ENCODE assay signal across 23 cellular contexts in genomic region chr13:111343186-111343805, GRCh38. TPM values are rescaled to one million over a fixed set of nuclear protein-coding genes. Genes with fewer than 3 reads are reported as not detected.
DNase-seq lines count a peak whose midpoint lies in the region; ATAC-seq and TF ChIP-seq lines count a peak whose summit lies in the region.
"Had no signal": no experiment of that assay in that cellular context is flagged by ENCODE, and none has a peak within 500 bp of the region (broad histone marks: within the 10 kb centered on the region; RNA-seq: fewer than 3 reads in every experiment).

No MANE protein-coding gene starts in this region.

- no peaks in the 10 kb centered on the region for H3K79me2 ChIP-seq in HCT116 (ENCODE audit: insufficient read depth, low read length)

- H3K9me3 ChIP-seq in HCT116 (ENCODE audit: control insufficient read depth in 1 of 2, insufficient read depth in 1 of 2, low read depth in 1 of 2, low read length in 2 of 2), result no peaks in the 10 kb centered on the region
- H3K9me3 ChIP-seq: BE2C, Caco-2, SK-N-SH had no signal

- no peaks in the 10 kb centered on the region for H3K36me3 ChIP-seq in HCT116 (ENCODE audit: control insufficient read depth in 1 of 2, insufficient read depth in 2 of 2, low read length in 2 of 2)
- H3K36me3 ChIP-seq: BE2C had no signal

- intact Hi-C loops in HCT116 (cut with micrococcal nuclease), result no loop called here

- H3K4me3 Mint-ChIP-seq in osteocyte (ENCODE audit: unreplicated experiment), result no peak overlapping the region
- H3K4me3 Mint-ChIP-seq: CD4-positive, alpha-beta T cell had no signal

- TF ChIP-seq CTCF in HCT116 (IDR thresholded peaks at IDR 0.05 in 2 of 3, conservative IDR thresholded peaks at IDR 0.05 in 1 of 3; ENCODE audit: borderline replicate concordance in 1 of 3, insufficient read depth in 1 of 3, low read depth in 2 of 3, low read length in 2 of 3), result no peak
- TF ChIP-seq CTCF in osteocyte (IDR thresholded peaks at IDR 0.05), result no peak

- no peaks in the 10 kb centered on the region for H3K4me1 Mint-ChIP-seq in osteocyte (ENCODE audit: unreplicated experiment)

- ATAC-seq in HCT116 (peak; percentile 29; the same call in 1 of the 2 replicates), HG02884 (IDR thresholded peaks at IDR 0.05; ENCODE audit: unreplicated experiment) (no peak), HG02938 (IDR thresholded peaks at IDR 0.05; ENCODE audit: unreplicated experiment) (no peak)
- ATAC-seq: K562 had no signal

- peak; percentile 12 for DNase-seq in D341Med (ENCODE audit: low spot score)
- DNase-seq in HCT116 (ENCODE audit: low read depth, low spot score), result no peak
- DNase-seq in iPS-NIHi7 (ENCODE audit: extremely low spot score), result peak; percentile 7
- peak; percentile 77 for DNase-seq in osteocyte (ENCODE audit: extremely low spot score, unreplicated experiment)
- no peak for DNase-seq in cerebellar nuclear complex (lab: John Stamatoyannopoulos, UW)
- DNase-seq: BE2C; Caco-2; CD4-positive, alpha-beta T cell; DMS153; GDM1; GOT3; NCI-H1092 treated with DMSO at 0.1 percent for 48 hours; NCI-H1436 treated with DMSO at 0.1 percent for 48 hours; NCI-H1930; SHP77 treated with DMSO at 0.1 percent for 48 hours; SK-N-SH had no signal

- H3K27ac Mint-ChIP-seq in osteocyte (ENCODE audit: unreplicated experiment), result no peak overlapping the region
- H3K27ac Mint-ChIP-seq: CD4-positive, alpha-beta T cell had no signal

- H3K9me2 ChIP-seq in HCT116 (ENCODE audit: insufficient read depth), result no peaks in the 10 kb centered on the region
- H3K9me2 ChIP-seq: SK-N-SH had no signal

- no peaks in the 10 kb centered on the region for H3K9me3 Mint-ChIP-seq in osteocyte (ENCODE audit: unreplicated experiment)
- H3K9me3 Mint-ChIP-seq: CD4-positive, alpha-beta T cell had no signal

- H4K20me1 ChIP-seq in HCT116 (ENCODE audit: insufficient read depth), result no peaks in the 10 kb centered on the region

- POLR2A ChIA-PET in HCT116 (lab: Charles Lee), result no interaction called here

- no TSS peak for BruUV-seq in HCT116 (replicated peaks; lab: Mats Ljungman, UMichigan)

- H3K36me3 Mint-ChIP-seq in osteocyte (ENCODE audit: unreplicated experiment), result peaks cover 20% of the 10 kb centered on the region

- H3K4me2 ChIP-seq in HCT116 (ENCODE audit: low read length), result no peak overlapping the region
- H3K4me2 ChIP-seq: SK-N-SH had no signal

- RAD21 ChIA-PET in HCT116 (lab: Charles Lee; ENCODE audit: low non-redundant PET in 1 of 2, low total read pairs in 2 of 2, uncharacterized antibody in 2 of 2, unreplicated experiment in 2 of 2), result no interaction called here

- H3K4me1 ChIP-seq in HCT116 (ENCODE audit: control insufficient read depth in 1 of 2, insufficient read depth in 2 of 2, low read length in 2 of 2), result no peaks in the 10 kb centered on the region
- H3K4me1 ChIP-seq: BE2C, Caco-2 had no signal

- H2AFZ ChIP-seq in HCT116 (ENCODE audit: low read depth, low read length, poor library complexity, severe bottlenecking), result no peak overlapping the region

- no peaks in the 10 kb centered on the region for H3K27me3 ChIP-seq in HCT116 (ENCODE audit: insufficient read depth, low read length)

- H3K4me3 ChIP-seq in HCT116 (replicated peaks in 1 of 2; ENCODE audit: low read depth in 1 of 2, low read length in 2 of 2), result no peak overlapping the region
- H3K4me3 ChIP-seq: K562 had no signal

- H3K9ac ChIP-seq in HCT116 (ENCODE audit: low read length), result no peak overlapping the region
- H3K9ac ChIP-seq: SK-N-SH had no signal

- no peaks in the 10 kb centered on the region for H3K27me3 Mint-ChIP-seq in osteocyte (ENCODE audit: unreplicated experiment)
- H3K27me3 Mint-ChIP-seq: CD4-positive, alpha-beta T cell had no signal

- TF ChIP-seq RAD21 in HCT116 (IDR thresholded peaks at IDR 0.05; ENCODE audit: low read depth), result no peak

- no peak overlapping the region for H3K27ac ChIP-seq in HCT116 (ENCODE audit: low read depth, low read length)
- H3K27ac ChIP-seq: RWPE1 had no signal

- TF ChIP-seq POLR2A in HCT116 (IDR thresholded peaks at IDR 0.05; ENCODE audit: borderline replicate concordance, extremely low read depth, insufficient read depth, insufficient read length), result no peak

- CTCF ChIA-PET in HCT116 (lab: Charles Lee), result no interaction called here

TF ChIP-seq in HCT116, 20 proteins besides CTCF, POLR2A, EP300 and RAD21:
- TF ChIP-seq ELF1 (IDR thresholded peaks at IDR 0.05; ENCODE audit: borderline replicate concordance, low read depth), result no peak

RNA-seq across cellular contexts. Expression of gene TEX29, which starts 22.9 kb away (rescaled TPM):
- total RNA-seq in HCT116 (2021; ENCODE audit: unreplicated experiment) (not detected), osteocyte (1.9 TPM in 1 of 2 replicates, not detected in the other)
- polyA plus RNA-seq in HCT116 (2012), result 0.36 and 0.70 TPM in 2 replicates
- total RNA-seq: Caco-2, Daoy, K562, LHCN-M2, NCI-H460 had no signal

Comparison
In these comparisons a context has a peak if more than half of its experiments do, and no peak if none do; other contexts are left out.
1. DNase-seq: peak in D341Med (single experiment), iPS-NIHi7 (single experiment) and osteocyte (single experiment); none in HCT116 (single experiment) and cerebellar nuclear complex (0 of 2).